24 cellular contexts compared by ENCODE assay signal in genomic region chr13:85737952-85738351, GRCh38.
"Had no signal": no experiment of that assay in that cellular context is flagged by ENCODE, and none has a peak within 500 bp of the region (broad histone marks: within the 10 kb centered on the region; RNA-seq: fewer than 3 reads in every experiment).

No MANE protein-coding gene starts in this region.

- H3K4me1 Mint-ChIP-seq: activated naive CD4-positive, alpha-beta T cell treated with anti-CD3 and anti-CD28 coated beads, Interleukin-2, amount 10 ng/mL, durations not matched to agents 7 days and 5 days; activated naive CD8-positive, alpha-beta T cell treated with anti-CD3 and anti-CD28 coated beads, Interleukin-2, amount 50 U/mL, for 24 hours; brain; nephron progenitor cell; stimulated activated effector memory CD8-positive, alpha-beta T cell treated with anti-CD3 and anti-CD28 coated beads, Interleukin-12 subunit alpha, Interleukin-12 subunit beta, amount 100 ng/mL, for 72 hours had no signal

- H3K27ac ChIP-seq: colonic mucosa, left lung, sigmoid colon, stomach had no signal

- H3K27me3 Mint-ChIP-seq: activated naive CD4-positive, alpha-beta T cell treated with anti-CD3 and anti-CD28 coated beads, Interleukin-2, amount 10 ng/mL, durations not matched to agents 7 days and 5 days; activated naive CD8-positive, alpha-beta T cell treated with anti-CD3 and anti-CD28 coated beads, Interleukin-2, amount 50 U/mL, for 24 hours; brain had no signal

- H3K4me3 ChIP-seq: colonic mucosa, left lung, sigmoid colon, stomach had no signal

- H3K27ac Mint-ChIP-seq: activated naive CD4-positive, alpha-beta T cell treated with anti-CD3 and anti-CD28 coated beads, Interleukin-2, amount 10 ng/mL, durations not matched to agents 7 days and 5 days; activated naive CD8-positive, alpha-beta T cell treated with anti-CD3 and anti-CD28 coated beads, Interleukin-2, amount 50 U/mL, for 24 hours; brain; nephron progenitor cell; stimulated activated effector memory CD8-positive, alpha-beta T cell treated with anti-CD3 and anti-CD28 coated beads, Interleukin-12 subunit alpha, Interleukin-12 subunit beta, amount 100 ng/mL, for 72 hours had no signal

- H3K36me3 ChIP-seq: colonic mucosa, left lung, sigmoid colon, stomach had no signal

- H3K4me3 Mint-ChIP-seq: activated naive CD4-positive, alpha-beta T cell treated with anti-CD3 and anti-CD28 coated beads, Interleukin-2, amount 10 ng/mL, durations not matched to agents 7 days and 5 days; activated naive CD8-positive, alpha-beta T cell treated with anti-CD3 and anti-CD28 coated beads, Interleukin-2, amount 50 U/mL, for 24 hours; activated T-cell treated with anti-CD3 and anti-CD28 coated beads, Interleukin-2, amount 50 U/mL, for 4 hours; brain; nephron progenitor cell; stimulated activated effector memory CD8-positive, alpha-beta T cell treated with anti-CD3 and anti-CD28 coated beads, Interleukin-12 subunit alpha, Interleukin-12 subunit beta, amount 100 ng/mL, for 72 hours had no signal

- ATAC-seq: activated naive CD8-positive, alpha-beta T cell treated with anti-CD3 and anti-CD28 coated beads, Interleukin-2, amount 50 U/mL, for 24 hours; activated T-cell treated with anti-CD3 and anti-CD28 coated beads, Interleukin-2, amount 50 U/mL, for 4 hours; left lung; stimulated activated effector memory CD8-positive, alpha-beta T cell treated with anti-CD3 and anti-CD28 coated beads, Interleukin-12 subunit alpha, Interleukin-12 subunit beta, amount 100 ng/mL, for 72 hours had no signal

- H3K36me3 Mint-ChIP-seq: activated naive CD4-positive, alpha-beta T cell treated with anti-CD3 and anti-CD28 coated beads, Interleukin-2, amount 10 ng/mL, durations not matched to agents 7 days and 5 days; brain; stimulated activated effector memory CD8-positive, alpha-beta T cell treated with anti-CD3 and anti-CD28 coated beads, Interleukin-12 subunit alpha, Interleukin-12 subunit beta, amount 100 ng/mL, for 72 hours had no signal

- H3K4me1 ChIP-seq: colonic mucosa, left lung, sigmoid colon, stomach had no signal

- H3K27me3 ChIP-seq: colonic mucosa, left lung, sigmoid colon, stomach had no signal

- H3K9me3 Mint-ChIP-seq: activated naive CD4-positive, alpha-beta T cell treated with anti-CD3 and anti-CD28 coated beads, Interleukin-2, amount 10 ng/mL, durations not matched to agents 7 days and 5 days; activated naive CD8-positive, alpha-beta T cell treated with anti-CD3 and anti-CD28 coated beads, Interleukin-2, amount 50 U/mL, for 24 hours; nephron progenitor cell had no signal

- H3K9me3 ChIP-seq: colonic mucosa, left lung, sigmoid colon, stomach had no signal

- DNase-seq: activated CD4-positive, alpha-beta T cell treated with anti-CD3 and anti-CD28 coated beads, Interleukin-2, amount 50 U/mL, for 1 hour; activated CD4-positive, CD25-positive, alpha-beta regulatory T cell treated with anti-CD3 and anti-CD28 coated beads, Interleukin-2, amount 50 U/mL, for 72 hours; activated CD8-positive, alpha-beta memory T cell treated with anti-CD3 and anti-CD28 coated beads, Interleukin-2, amount 50 U/mL, for 4 hours; activated effector memory CD4-positive, alpha-beta T cell treated with Interleukin-2 at 50 U/mL for 16 hours; activated naive CD4-positive, alpha-beta T cell treated with anti-CD3 and anti-CD28 coated beads, Interleukin-2, amount 10 ng/mL, durations not matched to agents 7 days and 5 days; activated naive CD8-positive, alpha-beta T cell treated with anti-CD3 and anti-CD28 coated beads, Interleukin-2, amount 50 U/mL, for 24 hours; activated T-cell treated with anti-CD3 and anti-CD28 coated beads, Interleukin-2, amount 50 U/mL, for 4 hours; anterior cingulate cortex; central memory CD4-positive, alpha-beta T cell; colonic mucosa; erythroblast; foreskin melanocyte; glutamatergic neuron; hypothalamus; kidney; left lung; nephron progenitor cell; nucleus accumbens; sigmoid colon; stimulated activated CD4-positive, alpha-beta T cell treated with anti-CD3 and anti-CD28 coated beads, Interleukin-4, amount 100 ng/mL, for 24 hours; stomach; trophoblast cell had no signal
